13 cellular contexts compared by ENCODE assay signal in genomic region chr19:37692956-37693660, GRCh38. TPM values are rescaled to one million over a fixed set of nuclear protein-coding genes. Genes with fewer than 3 reads are reported as not detected.
DNase-seq lines count a peak whose midpoint lies in the region; ATAC-seq and TF ChIP-seq lines count a peak whose summit lies in the region.
"Had no signal": no experiment of that assay in that cellular context is flagged by ENCODE, and none has a peak within 500 bp of the region (broad histone marks: within the 10 kb centered on the region; RNA-seq: fewer than 3 reads in every experiment).

No MANE protein-coding gene starts in this region.

- peak; percentile 9 for DNase-seq in CMK (ENCODE audit: low read depth)
- peak; percentile 97 for DNase-seq in OCI-M2 (lab: John Stamatoyannopoulos, UW; ENCODE audit: unreplicated experiment)
- DNase-seq in esophagus muscularis mucosa (ENCODE audit: extremely low spot score): no peak
- peak; percentile 41 for DNase-seq in osteoblast (ENCODE audit: insufficient read length, low spot score, missing footprints)
- no peak for DNase-seq in WERI-Rb-1
- DNase-seq in NOMO-1 treated with DMSO at 0.1 percent for 48 hours (lab: John Stamatoyannopoulos, UW; ENCODE audit: unreplicated experiment): no peak
- no peak for DNase-seq in right atrium auricular region (ENCODE audit: low spot score)
- DNase-seq: activated CD8-positive, alpha-beta memory T cell treated with anti-CD3 and anti-CD28 coated beads, Interleukin-2, amount 10 ng/mL, durations not matched to agents 7 days and 5 days; heart left ventricle; NCI-H1048; Peyer's patch; stimulated activated naive CD4-positive, alpha-beta T cell treated with Interleukin-2 at 50 U/mL for 16 hours had no signal

- no peaks in the 10 kb centered on the region for H4K20me1 ChIP-seq in osteoblast (ENCODE audit: insufficient read depth, low read length)

- WGBS in esophagus muscularis mucosa: 77% methylated on average over 11 of the region's 11 CpGs

- no peak for ATAC-seq in HG03565 (IDR thresholded peaks at IDR 0.05; ENCODE audit: unreplicated experiment)

- H3K4me2 ChIP-seq in osteoblast (ENCODE audit: insufficient read depth, low read length): no peak overlapping the region

- peaks cover 0 to 5% (median 0%) of the 10 kb centered on the region in 4 donors for H3K9me3 ChIP-seq in esophagus muscularis mucosa
- no peaks in the 10 kb centered on the region for H3K9me3 ChIP-seq in osteoblast (ENCODE audit: low read depth, low read length)
- no peaks in the 10 kb centered on the region for H3K9me3 ChIP-seq in WERI-Rb-1 (ENCODE audit: severe bottlenecking)
- H3K9me3 ChIP-seq in right atrium auricular region: no peaks in the 10 kb centered on the region

- H3K4me1 ChIP-seq in esophagus muscularis mucosa (peaks cover 10 to 21% (median 17%) of the 10 kb centered on the region in 4 donors), osteoblast (ENCODE audit: insufficient read depth, low read length) (no peaks in the 10 kb centered on the region), right atrium auricular region (peaks cover 0 to 11% of the 10 kb centered on the region in 2 donors)
- H3K4me1 ChIP-seq: Peyer's patch had no signal

- peak overlapping the region; percentile 57 to 82 (median 72) for H3K4me3 ChIP-seq in esophagus muscularis mucosa
- H3K4me3 ChIP-seq in osteoblast (ENCODE audit: insufficient read depth, low read length): no peak overlapping the region
- H3K4me3 ChIP-seq in WERI-Rb-1 (ENCODE audit: low read depth, low read length): no peak overlapping the region
- H3K4me3 ChIP-seq in right atrium auricular region: peak overlapping the region in 1 of 2 donors; percentile 67

- H3K79me2 ChIP-seq in osteoblast (ENCODE audit: insufficient read depth, low read length): no peaks in the 10 kb centered on the region

- H3K27me3 ChIP-seq in esophagus muscularis mucosa (no peaks in the 10 kb centered on the region), osteoblast (ENCODE audit: insufficient read depth, low read length) (no peaks in the 10 kb centered on the region), WERI-Rb-1 (ENCODE audit: insufficient read depth, low read depth, severe bottlenecking) (no peaks in the 10 kb centered on the region), right atrium auricular region (no peaks in the 10 kb centered on the region)
- H3K27me3 ChIP-seq: heart left ventricle, Peyer's patch had no signal

- peak overlapping the region; percentile 29 for H2AFZ ChIP-seq in osteoblast (ENCODE audit: low read length)

- TF ChIP-seq CTCF in esophagus muscularis mucosa (IDR thresholded peaks at IDR 0.05) (no peak), osteoblast (IDR thresholded peaks at IDR 0.05; ENCODE audit: extremely low read depth, low read depth, low read length) (no peak), WERI-Rb-1 (IDR thresholded peaks at IDR 0.05; ENCODE audit: low read depth, low read length) (no peak), right atrium auricular region (IDR thresholded peaks at IDR 0.05) (no peak)

- H3K27ac ChIP-seq in esophagus muscularis mucosa (replicated peaks in 1 of 4): no peak overlapping the region
- no peak overlapping the region for H3K27ac ChIP-seq in osteoblast (ENCODE audit: low read depth, low read length)
- no peak overlapping the region for H3K27ac ChIP-seq in WERI-Rb-1
- H3K27ac ChIP-seq in right atrium auricular region: no peak overlapping the region

- intact Hi-C loops in esophagus muscularis mucosa (cut with DNase I): loop anchor here (5.0 kb wide), 1 partner anchor 36 kb away; the partner anchor contains the start of gene ZFP30

- no peak for TF ChIP-seq EP300 in esophagus muscularis mucosa (IDR thresholded peaks at IDR 0.05)

- no peak for TF ChIP-seq POLR2A in esophagus muscularis mucosa (IDR thresholded peaks at IDR 0.05; ENCODE audit: low read depth)

- H3K36me3 ChIP-seq in esophagus muscularis mucosa (peaks cover 0 to 23% (median 20%) of the 10 kb centered on the region in 4 donors), osteoblast (ENCODE audit: insufficient read depth, low read length) (no peaks in the 10 kb centered on the region), WERI-Rb-1 (peaks cover 10% of the 10 kb centered on the region), right atrium auricular region (peaks cover 8% of the 10 kb centered on the region)

RNA-seq across cellular contexts. Expression of gene ZNF607, which starts 26.5 kb away (rescaled TPM):
- total RNA-seq in esophagus muscularis mucosa: 1 to 10 TPM; 2.3 to 8.8 (median 6.7) TPM
- 3.6 and 4.7 TPM in 2 replicates for total RNA-seq in osteoblast
- total RNA-seq in right atrium auricular region: 1 to 10 TPM; 2.0 to 3.7 TPM

RNA-seq across cellular contexts. Expression of gene ZFP30, which starts 37.8 kb away (rescaled TPM):
- total RNA-seq in esophagus muscularis mucosa (10 to 100 TPM; 10.1 to 24.5 (median 18.4) TPM), osteoblast (19.2 and 24.2 TPM in 2 replicates), right atrium auricular region (1 to 10 TPM; 3.5 to 5.0 TPM)

Comparison
In these comparisons a context has a peak if more than half of its experiments do, and no peak if none do; other contexts are left out.
1. DNase-seq: peak in CMK (single experiment), OCI-M2 (single experiment) and osteoblast (single experiment); none in esophagus muscularis mucosa (single experiment), WERI-Rb-1 (single experiment), NOMO-1 treated with DMSO at 0.1 percent for 48 hours (single experiment) and right atrium auricular region (single experiment).
2. H3K4me3 ChIP-seq: peak in esophagus muscularis mucosa (4 of 4); none in osteoblast (single experiment) and WERI-Rb-1 (single experiment).